Comparison of ENCODE assay signal across 8 cellular contexts in the genomic region with DNA sequence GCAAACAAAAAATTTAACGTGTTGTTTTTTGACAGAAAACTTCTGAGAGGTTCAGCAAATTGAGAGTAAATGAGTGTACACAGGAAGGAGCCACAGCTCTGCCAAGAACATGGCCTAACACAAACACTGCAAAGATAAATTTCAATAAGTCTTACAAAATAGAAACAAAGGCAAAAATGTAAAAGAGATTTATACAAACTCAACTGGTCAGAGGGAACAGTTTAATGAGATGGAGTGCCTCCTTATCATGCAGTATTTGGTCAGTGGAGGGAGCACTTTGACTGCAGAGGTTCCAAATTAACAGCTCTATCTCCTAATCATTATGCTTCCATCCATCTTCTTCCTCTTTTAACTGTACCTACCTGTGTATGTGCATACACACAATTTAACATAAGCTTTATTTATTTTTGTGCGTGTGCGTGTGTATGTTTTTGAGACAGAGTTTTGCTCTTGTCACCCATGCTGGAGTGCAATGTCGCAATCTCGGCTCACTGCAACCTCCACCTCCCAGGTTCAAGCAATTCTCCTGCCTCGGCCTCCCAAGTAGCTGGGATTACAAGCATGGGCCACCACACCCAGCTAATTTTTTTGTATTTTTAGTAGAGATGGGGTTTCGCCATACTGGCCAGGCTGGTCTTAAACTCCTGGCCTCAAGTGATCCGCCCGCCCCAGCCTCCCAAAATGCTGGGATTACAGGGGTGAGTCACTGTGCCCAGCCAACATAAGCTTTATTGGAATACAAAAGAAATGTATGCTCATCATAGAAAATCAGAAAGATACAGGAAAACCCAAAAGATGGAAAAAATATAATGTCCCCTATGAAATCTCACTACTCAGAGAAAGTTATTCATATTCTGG.
A peak's percentile ranks its signal among the peaks of the same experiment; 100 is the strongest.
DNase-seq lines count a peak whose midpoint lies in the region; ATAC-seq and TF ChIP-seq lines count a peak whose summit lies in the region.

No MANE protein-coding gene starts in this region.

- in situ Hi-C loops in KBM-7 (cut with MboI; ENCODE audit: low pct_unique_long_range_greater_than_20kb, low sequenced_read_pairs) (no loop called here), astrocyte of the cerebellum (cut with HindIII; ENCODE audit: low sequenced_read_pairs) (loop anchor here (5.0 kb wide), 1 partner anchor 87 kb away; no protein-coding TSS in a partner anchor)

- peak; percentile 53 for DNase-seq in EH (ENCODE audit: low read depth)
- peak; percentile 58 for DNase-seq in KBM-7
- no peak for DNase-seq in astrocyte of the cerebellum (ENCODE audit: low read depth)
- DNase-seq in left lung = no peak
- DNase-seq in DMS79 treated with DMSO at 0.1 percent for 48 hours (lab: John Stamatoyannopoulos, UW) = no peak
- no peak for DNase-seq in NCI-H1436 treated with DMSO at 0.1 percent for 48 hours (lab: John Stamatoyannopoulos, UW)
- no peak for DNase-seq in occipital lobe (lab: John Stamatoyannopoulos, UW)

- no peaks in the 10 kb centered on the region for H3K9me3 ChIP-seq in left lung

- H3K27ac ChIP-seq in left lung = no peak overlapping the region

- intact Hi-C loops in left lung (cut with DNase I) = loop anchor here in 1 of 2 donors (10.0 kb wide), 1 partner anchor 120 kb away; no protein-coding TSS in a partner anchor

- no peaks in the 10 kb centered on the region for H3K36me3 ChIP-seq in left lung

- H3K4me1 ChIP-seq in left lung = peaks cover 0 to 19% of the 10 kb centered on the region in 2 donors

- TF ChIP-seq CTCF in astrocyte of the cerebellum (IDR thresholded peaks at IDR 0.05; ENCODE audit: low read depth, low read length, missing control alignments) = peak; percentile 35
- no peak for TF ChIP-seq CTCF in left lung (IDR thresholded peaks at IDR 0.05)

- H3K4me3 ChIP-seq in astrocyte of the cerebellum (ENCODE audit: low read depth, low read length) (no peak overlapping the region), left lung (no peak overlapping the region)

- ATAC-seq in left lung (peak; percentile 68), GM18868 (IDR thresholded peaks at IDR 0.05; ENCODE audit: unreplicated experiment) (no peak)

- no peaks in the 10 kb centered on the region for H3K27me3 ChIP-seq in left lung

Comparison
In these comparisons a context has a peak if more than half of its experiments do, and no peak if none do; other contexts are left out.
1. DNase-seq: peak in EH (single experiment) and KBM-7 (single experiment); none in astrocyte of the cerebellum (single experiment), left lung (0 of 2), DMS79 treated with DMSO at 0.1 percent for 48 hours (single experiment), NCI-H1436 treated with DMSO at 0.1 percent for 48 hours (single experiment) and occipital lobe (single experiment).